ENCODE assay signal across 8 cellular contexts in the genomic region with DNA sequence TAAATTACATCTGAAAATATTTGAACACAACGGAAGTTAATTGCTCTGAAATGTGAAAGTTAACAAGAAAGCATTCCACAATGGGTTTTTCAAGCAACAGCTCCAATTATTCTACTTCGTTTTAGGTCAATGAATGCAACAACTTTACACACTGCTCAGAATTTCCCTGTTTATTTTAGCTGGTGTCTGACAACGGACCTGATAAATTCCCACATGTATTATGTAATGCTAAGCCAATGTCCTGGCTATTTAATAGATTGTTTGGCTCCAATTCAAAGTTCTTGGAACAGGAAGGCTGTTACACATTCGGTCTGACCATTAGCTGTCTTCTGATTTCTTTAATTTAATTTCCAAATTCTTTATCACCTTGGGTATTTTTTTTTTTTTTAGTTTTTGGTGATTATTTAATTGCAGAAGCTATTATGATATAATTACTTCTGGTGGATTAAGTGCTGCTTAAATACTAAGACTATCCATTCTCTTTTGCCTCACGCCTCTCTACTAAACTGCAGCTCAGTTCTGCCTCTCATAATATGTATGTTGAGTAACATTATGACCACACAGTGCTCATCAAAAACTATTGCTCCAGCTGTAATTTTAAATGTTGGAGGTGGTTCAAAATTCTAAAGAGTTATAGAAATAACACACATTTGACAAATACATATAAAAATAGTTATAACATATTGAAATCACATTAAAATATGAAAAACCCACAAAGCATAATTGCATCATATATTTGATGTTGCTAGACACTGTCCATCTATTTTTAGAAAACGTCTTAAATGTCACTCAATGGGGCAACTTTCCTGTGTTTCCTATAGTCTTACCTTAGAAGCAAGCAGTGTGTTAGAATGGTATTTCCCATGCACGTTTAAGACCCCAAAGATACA. TPM values are rescaled to one million over a fixed set of nuclear protein-coding genes. Genes with fewer than 3 reads are reported as not detected.
DNase-seq lines count a peak whose midpoint lies in the region; ATAC-seq and TF ChIP-seq lines count a peak whose summit lies in the region.

No MANE protein-coding gene starts in this region.

- H3K27ac ChIP-seq in ACC112 (ENCODE audit: low read depth, low read length) = no peak overlapping the region

- H3K4me3 ChIP-seq in ACC112 (ENCODE audit: low read depth, low read length) = 0 out of 2 replicates have a peak overlapping the region, but pooled peaks have one; percentile 1
- H3K4me3 ChIP-seq in MG63 = peak overlapping the region; percentile 8; the same call in 1 of the 2 replicates
- H3K4me3 ChIP-seq in cardiac fibroblast (replicated peaks in 1 of 2; ENCODE audit: low read depth in 2 of 2, low read length in 2 of 2) = no peak overlapping the region

- no peak for ATAC-seq in HG03460 (IDR thresholded peaks at IDR 0.05; ENCODE audit: unreplicated experiment)
- no peak for ATAC-seq in HG02885 (IDR thresholded peaks at IDR 0.05; ENCODE audit: poor library complexity, unreplicated experiment)
- ATAC-seq in GM21390 (IDR thresholded peaks at IDR 0.05; ENCODE audit: unreplicated experiment) = no peak

- H3K79me2 ChIP-seq in ACC112 (ENCODE audit: control insufficient read depth, insufficient read depth, low read length, unreplicated experiment) = no peaks in the 10 kb centered on the region

- no peak overlapping the region for H2AFZ ChIP-seq in ACC112 (ENCODE audit: low read length, unreplicated experiment)

- DNase-seq in MG63 (no peak), cardiac fibroblast (ENCODE audit: low read depth in 2 of 2) (peak; percentile 80 to 83), lung microvascular endothelial cell (ENCODE audit: low read depth in 2 of 2) (peak; percentile 95 to 96), GM10266 (ENCODE audit: extremely low spot score) (no peak)

- H3K36me3 ChIP-seq in ACC112 (ENCODE audit: insufficient read depth, low read length) (no peaks in the 10 kb centered on the region), MG63 (peaks cover 9% of the 10 kb centered on the region)

- no peaks in the 10 kb centered on the region for H3K9me3 ChIP-seq in MG63

- TF ChIP-seq CTCF in cardiac fibroblast (IDR thresholded peaks at IDR 0.05; ENCODE audit: low read depth, low read length) (no peak), GM10266 (IDR thresholded peaks at IDR 0.05; ENCODE audit: control insufficient read depth, insufficient read depth, low read depth, missing control alignments) (no peak)

- H3K27me3 ChIP-seq in ACC112 (ENCODE audit: insufficient read depth, low read length) (no peaks in the 10 kb centered on the region), MG63 (no peaks in the 10 kb centered on the region)

- H3K4me1 ChIP-seq in ACC112 (ENCODE audit: control insufficient read depth, insufficient read depth, low read length, unreplicated experiment) = peaks cover 28% of the 10 kb centered on the region

RNA-seq across cellular contexts. Expression of gene MEF2C, which starts 57.8 kb away (rescaled TPM):
- 9.5 and 16.0 TPM in 2 replicates for total RNA-seq in MG63 (2014; rRNA removed; shearing (Covaris generic); ENCODE audit: low replicate concordance)
- total RNA-seq in lung microvascular endothelial cell = 91.5 and 122 TPM in 2 replicates

Comparison
In these comparisons a context has a peak if more than half of its experiments do, and no peak if none do; other contexts are left out.
1. H3K4me3 ChIP-seq: peak in ACC112 (single experiment) and MG63 (single experiment); none in cardiac fibroblast (0 of 2).
2. DNase-seq: peak in cardiac fibroblast (2 of 2) and lung microvascular endothelial cell (2 of 2); none in MG63 (single experiment) and GM10266 (single experiment).